In the genomic region with DNA sequence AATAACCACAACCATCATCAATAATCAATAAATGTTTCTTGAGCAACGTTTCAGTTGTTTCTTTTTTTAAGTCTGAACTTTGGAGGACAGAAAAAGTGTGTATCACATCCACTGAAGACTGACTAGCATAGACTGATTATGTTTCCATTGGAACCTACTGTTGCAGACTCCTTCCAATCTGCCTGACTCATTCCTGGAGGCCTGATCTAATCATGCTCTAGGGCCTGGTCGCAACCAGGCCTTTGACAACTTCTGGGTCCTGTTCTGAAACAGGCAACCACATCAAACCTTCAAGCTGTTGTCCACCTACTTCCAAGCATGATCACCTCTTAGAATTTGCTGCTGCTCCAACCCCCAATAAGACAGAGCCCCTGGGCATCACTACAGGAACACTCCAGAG, we compare ENCODE assay signal across 22 cellular contexts.
"Had no signal": no experiment of that assay in that cellular context is flagged by ENCODE, and none has a peak within 500 bp of the region (broad histone marks: within the 10 kb centered on the region; RNA-seq: fewer than 3 reads in every experiment).

No MANE protein-coding gene starts in this region.

- H3K9me3 ChIP-seq: esophagus squamous epithelium, gastroesophageal sphincter, lower lobe of right lung, ovary, psoas muscle, spleen, suprapubic skin, transverse colon, upper lobe of right lung, uterus had no signal

- H3K27me3 ChIP-seq: foreskin keratinocyte, heart left ventricle, ovary, spleen, suprapubic skin, transverse colon, upper lobe of right lung, uterus had no signal

- H3K4me1 ChIP-seq: esophagus squamous epithelium, foreskin keratinocyte, gastroesophageal sphincter, heart left ventricle, lower lobe of right lung, psoas muscle, spleen, suprapubic skin, transverse colon, upper lobe of right lung, uterus had no signal

- H3K36me3 ChIP-seq: esophagus squamous epithelium, gastroesophageal sphincter, heart left ventricle, lower lobe of right lung, ovary, spleen, suprapubic skin, transverse colon, upper lobe of right lung, uterus had no signal

- H3K27ac ChIP-seq: esophagus squamous epithelium, foreskin keratinocyte, gastroesophageal sphincter, heart left ventricle, lower lobe of right lung, ovary, psoas muscle, spleen, suprapubic skin, transverse colon, upper lobe of right lung, uterus had no signal

- DNase-seq: effector CD8-positive, alpha-beta T cell; endodermal cell; esophagus squamous epithelium; foreskin keratinocyte; heart left ventricle; hippocampal formation; left ventricle myocardium superior; lower lobe of right lung; natural killer cell; occipital lobe; ovary; posterior cingulate gyrus; psoas muscle; right cardiac atrium; spleen; stimulated activated naive B cell treated with anti-CD40 and anti-IgM and Interleukin-4, amounts not matched to agents 10 μg/mL and 1 μg/mL and 100 μg/mL, for 72 hours; transverse colon; upper lobe of right lung; uterus had no signal

- H3K4me3 ChIP-seq: esophagus squamous epithelium, gastroesophageal sphincter, heart left ventricle, lower lobe of right lung, ovary, psoas muscle, skin epidermis, spleen, suprapubic skin, transverse colon, upper lobe of right lung, uterus had no signal
